8 cellular contexts compared by ENCODE assay signal in the genomic region with DNA sequence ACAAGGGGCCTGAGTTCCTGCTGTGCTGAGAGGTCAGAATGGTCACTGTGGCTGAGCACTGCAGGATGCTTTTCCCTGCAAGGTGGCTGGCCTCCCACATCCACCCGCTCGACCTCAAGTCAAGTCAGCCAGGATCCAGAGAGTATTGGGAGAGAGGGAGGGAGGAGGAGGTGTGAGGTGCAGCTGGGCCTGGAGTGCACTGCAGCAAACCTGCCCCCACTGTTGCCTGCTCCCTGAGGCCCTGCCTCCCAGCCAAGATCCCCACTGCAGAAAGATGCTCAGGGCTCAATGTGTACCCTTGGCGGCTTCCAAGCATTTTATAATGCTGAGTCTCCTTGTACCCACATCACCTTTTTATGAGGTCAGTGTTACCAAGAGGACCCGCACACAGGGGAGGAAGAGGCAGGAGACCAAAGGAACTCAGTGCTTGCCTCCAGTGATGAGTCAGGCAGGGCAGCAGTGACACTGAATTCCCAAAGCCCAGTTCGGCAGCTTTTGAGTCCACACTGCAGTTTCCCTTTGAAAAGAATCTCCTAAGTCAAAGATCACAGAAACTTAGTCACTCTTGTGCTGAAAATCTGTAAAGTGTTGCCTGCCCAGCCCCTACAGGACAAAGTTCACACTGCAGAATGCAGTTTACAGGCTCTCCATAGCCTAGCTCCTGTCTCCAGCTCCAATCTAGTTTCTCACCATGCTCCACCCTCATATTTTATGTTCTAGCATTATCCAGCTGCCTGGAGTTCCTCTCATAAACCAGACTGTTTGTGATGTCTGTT. TPM values are rescaled to one million over a fixed set of nuclear protein-coding genes. Genes with fewer than 3 reads are reported as not detected.
DNase-seq lines count a peak whose midpoint lies in the region; ATAC-seq lines count a peak whose summit lies in the region.

No MANE protein-coding gene starts in this region.

- H3K4me3 Mint-ChIP-seq in activated T-cell treated with anti-CD3 and anti-CD28 coated beads, Interleukin-2, amount 50 U/mL, for 72 hours: peak overlapping the region; percentile 59 to 91
- H3K4me3 Mint-ChIP-seq in immature natural killer cell: peak overlapping the region in 2 of 5 donors; percentile 11 to 18

- peak overlapping the region; percentile 18 for H3K27ac Mint-ChIP-seq in activated T-cell treated with anti-CD3 and anti-CD28 coated beads, Interleukin-2, amount 50 U/mL, for 72 hours
- peak overlapping the region in 1 of 6 donors; percentile 55 for H3K27ac Mint-ChIP-seq in immature natural killer cell

- peak in 1 of 2 donors; percentile 29 for ATAC-seq in activated T-cell treated with anti-CD3 and anti-CD28 coated beads, Interleukin-2, amount 50 U/mL, for 72 hours (replicated peaks in 1 of 2)
- no peak for ATAC-seq in GM21528 (IDR thresholded peaks at IDR 0.05; ENCODE audit: low FRiP score, unreplicated experiment)
- no peak for ATAC-seq in HG02571 (IDR thresholded peaks at IDR 0.05; ENCODE audit: unreplicated experiment)
- ATAC-seq in GM21367 (IDR thresholded peaks at IDR 0.05; ENCODE audit: unreplicated experiment): no peak

- H3K9me3 Mint-ChIP-seq in activated T-cell treated with anti-CD3 and anti-CD28 coated beads, Interleukin-2, amount 50 U/mL, for 72 hours: no peaks in the 10 kb centered on the region
- H3K9me3 Mint-ChIP-seq in immature natural killer cell: no peaks in the 10 kb centered on the region

- H3K36me3 Mint-ChIP-seq in activated T-cell treated with anti-CD3 and anti-CD28 coated beads, Interleukin-2, amount 50 U/mL, for 72 hours (ENCODE audit: insufficient read depth in 2 of 2): peaks cover 0 to 9% of the 10 kb centered on the region in 2 donors
- H3K36me3 Mint-ChIP-seq in immature natural killer cell: peaks cover 0 to 5% (median 0%) of the 10 kb centered on the region in 3 donors

- peak; percentile 83 for DNase-seq in EH (ENCODE audit: low read depth)
- DNase-seq in KBM-7: peak; percentile 28
- peak; percentile 45 to 51 for DNase-seq in activated T-cell treated with anti-CD3 and anti-CD28 coated beads, Interleukin-2, amount 50 U/mL, for 72 hours
- peak in 2 of 3 donors; percentile 10 to 11 for DNase-seq in immature natural killer cell
- peak; percentile 23 for DNase-seq in stimulated activated naive CD4-positive, alpha-beta T cell treated with Interleukin-2 at 50 U/mL for 16 hours (lab: John Stamatoyannopoulos, UW)

- no peaks in the 10 kb centered on the region for H3K27me3 Mint-ChIP-seq in activated T-cell treated with anti-CD3 and anti-CD28 coated beads, Interleukin-2, amount 50 U/mL, for 72 hours (ENCODE audit: low read depth)
- H3K27me3 Mint-ChIP-seq in immature natural killer cell (ENCODE audit: low read depth in 3 of 3): peaks cover 2 to 5% (median 4%) of the 10 kb centered on the region in 3 donors

- in situ Hi-C loops in KBM-7 (cut with MboI; ENCODE audit: low pct_unique_long_range_greater_than_20kb, low sequenced_read_pairs): no loop called here

- H3K4me1 Mint-ChIP-seq in activated T-cell treated with anti-CD3 and anti-CD28 coated beads, Interleukin-2, amount 50 U/mL, for 72 hours (ENCODE audit: low read depth): peaks cover 87% of the 10 kb centered on the region
- peaks cover 39 to 54% of the 10 kb centered on the region in 2 donors for H3K4me1 Mint-ChIP-seq in immature natural killer cell

RNA-seq across cellular contexts. Expression of gene ENDOD1, which starts 3.1 kb away (rescaled TPM):
- total RNA-seq in activated T-cell treated with anti-CD3 and anti-CD28 coated beads, Interleukin-2, amount 50 U/mL, for 72 hours: 10 to 100 TPM; 16.1 to 20.5 TPM
- 10 to 100 TPM; 12.6 to 17.2 (median 15.1) TPM for polyA plus RNA-seq in immature natural killer cell

RNA-seq across cellular contexts. Expression of gene SRSF8, which starts 26.0 kb away (rescaled TPM):
- total RNA-seq in activated T-cell treated with anti-CD3 and anti-CD28 coated beads, Interleukin-2, amount 50 U/mL, for 72 hours: 10 to 100 TPM; 37.9 to 43.7 TPM
- polyA plus RNA-seq in immature natural killer cell: 10 to 100 TPM; 76.2 to 92.4 (median 82.6) TPM

RNA-seq across cellular contexts. Expression of gene KDM4F, which starts 43.5 kb away (rescaled TPM):
- not detected for total RNA-seq in activated T-cell treated with anti-CD3 and anti-CD28 coated beads, Interleukin-2, amount 50 U/mL, for 72 hours
- polyA plus RNA-seq in immature natural killer cell: not detected

Comparison
In these comparisons a context has a peak if more than half of its experiments do, and no peak if none do; other contexts are left out.
1. DNase-seq: peak in every context shown above with its lines; median percentile 83 in EH; 48 in activated T-cell treated with anti-CD3 and anti-CD28 coated beads, Interleukin-2, amount 50 U/mL, for 72 hours; 28 in KBM-7; 23 in stimulated activated naive CD4-positive, alpha-beta T cell treated with Interleukin-2 at 50 U/mL for 16 hours; 10 in immature natural killer cell.